ENCODE assay signal across 9 cellular contexts in genomic region chr1:2233468-2233867, GRCh38. TPM values are rescaled to one million over a fixed set of nuclear protein-coding genes. Genes with fewer than 3 reads are reported as not detected.
DNase-seq lines count a peak whose midpoint lies in the region; ATAC-seq and TF ChIP-seq lines count a peak whose summit lies in the region.
"Had no signal": no experiment of that assay in that cellular context is flagged by ENCODE, and none has a peak within 500 bp of the region (broad histone marks: within the 10 kb centered on the region; RNA-seq: fewer than 3 reads in every experiment).

No MANE protein-coding gene starts in this region.

- H4K20me1 ChIP-seq in GM23338 (replicated peaks; ENCODE audit: insufficient read depth): peaks cover 77% of the 10 kb centered on the region

- 0 out of 2 replicates have a peak overlapping the region, but pooled peaks have one; percentile 36 for H3K27ac Mint-ChIP-seq in GM23338
- H3K27ac Mint-ChIP-seq in activated naive CD8-positive, alpha-beta T cell treated with anti-CD3 and anti-CD28 coated beads, Interleukin-2, amount 10 ng/mL, durations not matched to agents 7 days and 5 days: peak overlapping the region; percentile 58

- ATAC-seq in GM23338 (no peak), left ventricle myocardium superior (no peak), HG03175 (IDR thresholded peaks at IDR 0.05; ENCODE audit: unreplicated experiment) (no peak)
- ATAC-seq in activated naive CD8-positive, alpha-beta T cell treated with anti-CD3 and anti-CD28 coated beads, Interleukin-2, amount 10 ng/mL, durations not matched to agents 7 days and 5 days (ENCODE audit: low read depth): no peak

- peaks cover 37% of the 10 kb centered on the region; the same call in 1 of the 2 replicates for H3K4me1 ChIP-seq in GM23338 (ENCODE audit: insufficient read depth)

- no peaks in the 10 kb centered on the region for H3K9me2 ChIP-seq in GM23338 (ENCODE audit: insufficient read depth)

- peaks cover 13% of the 10 kb centered on the region; the same call in 1 of the 2 replicates for H3F3A ChIP-seq in GM23338 (replicated peaks; ENCODE audit: low read depth)

- H3K79me2 ChIP-seq in GM23338 (replicated peaks; ENCODE audit: insufficient read depth): peaks cover 97% of the 10 kb centered on the region

- peak overlapping the region; percentile 10; the same call in 1 of the 3 replicates for H3K4me3 Mint-ChIP-seq in GM23338
- peak overlapping the region; percentile 83 for H3K4me3 Mint-ChIP-seq in activated naive CD8-positive, alpha-beta T cell treated with anti-CD3 and anti-CD28 coated beads, Interleukin-2, amount 10 ng/mL, durations not matched to agents 7 days and 5 days

- peaks cover 10% of the 10 kb centered on the region; the same call in 2 of the 3 replicates for H3K36me3 Mint-ChIP-seq in GM23338 (ENCODE audit: low read depth)
- peaks cover 7% of the 10 kb centered on the region for H3K36me3 Mint-ChIP-seq in activated naive CD8-positive, alpha-beta T cell treated with anti-CD3 and anti-CD28 coated beads, Interleukin-2, amount 10 ng/mL, durations not matched to agents 7 days and 5 days

- H3K36me3 ChIP-seq in GM23338 (ENCODE audit: insufficient read depth): no peaks in the 10 kb centered on the region

- H3K4me2 ChIP-seq in GM23338: no peak overlapping the region

- POLR2A ChIA-PET in activated naive CD8-positive, alpha-beta T cell treated with anti-CD3 and anti-CD28 coated beads, Interleukin-2, amount 10 ng/mL, durations not matched to agents 7 days and 5 days (lab: Charles Lee): interaction anchor here (0.6 to 3.4 kb wide), 13 partner anchors 22 to 1123 kb away, joined by 3 to 29 read pairs (median 5); partner anchors contain the start of genes MORN1 and RER1

- intact Hi-C loops in left ventricle myocardium superior (cut with micrococcal nuclease): no loop called here

- no peak for TF ChIP-seq CTCF in GM23338 (conservative IDR thresholded peaks at IDR 0.05; ENCODE audit: low read depth in 2 of 2)

- no peak overlapping the region for H2AFZ ChIP-seq in GM23338

- H3K27me3 ChIP-seq in GM23338 (ENCODE audit: insufficient read depth): no peaks in the 10 kb centered on the region

- no peak overlapping the region for H3K4me3 ChIP-seq in GM23338
- H3K4me3 ChIP-seq in skeletal muscle cell (ENCODE audit: low read depth, low read length): peak overlapping the region; percentile 14

- peaks cover 58% of the 10 kb centered on the region for H3K4me1 Mint-ChIP-seq in GM23338
- H3K4me1 Mint-ChIP-seq in activated naive CD8-positive, alpha-beta T cell treated with anti-CD3 and anti-CD28 coated beads, Interleukin-2, amount 10 ng/mL, durations not matched to agents 7 days and 5 days: peaks cover 56% of the 10 kb centered on the region

- no peaks in the 10 kb centered on the region; the same call in 2 of the 3 replicates for H3K9me3 Mint-ChIP-seq in GM23338
- H3K9me3 Mint-ChIP-seq in activated naive CD8-positive, alpha-beta T cell treated with anti-CD3 and anti-CD28 coated beads, Interleukin-2, amount 10 ng/mL, durations not matched to agents 7 days and 5 days: no peaks in the 10 kb centered on the region

- H3K27me3 Mint-ChIP-seq in GM23338 (ENCODE audit: insufficient read depth, low read depth, poor library complexity): peaks cover 21% of the 10 kb centered on the region
- H3K27me3 Mint-ChIP-seq in activated naive CD8-positive, alpha-beta T cell treated with anti-CD3 and anti-CD28 coated beads, Interleukin-2, amount 10 ng/mL, durations not matched to agents 7 days and 5 days: no peaks in the 10 kb centered on the region

- DNase-seq in GM23338 (ENCODE audit: low spot score): peak; percentile 24
- no peak for DNase-seq in activated naive CD8-positive, alpha-beta T cell treated with anti-CD3 and anti-CD28 coated beads, Interleukin-2, amount 10 ng/mL, durations not matched to agents 7 days and 5 days
- DNase-seq in left ventricle myocardium superior: peak; percentile 26
- no peak for DNase-seq in skeletal muscle cell (ENCODE audit: low read depth)
- DNase-seq in cerebellar nuclear complex (lab: John Stamatoyannopoulos, UW): no peak
- no peak for DNase-seq in RPMI8226
- no peak for DNase-seq in NCI-H1436 treated with DMSO at 0.1 percent for 48 hours (lab: John Stamatoyannopoulos, UW)
- DNase-seq: NCI-H187 treated with DMSO at 0.1 percent for 48 hours had no signal

- H3K27ac ChIP-seq in GM23338 (ENCODE audit: low read depth): no peak overlapping the region

TF ChIP-seq in GM23338, 12 proteins besides CTCF, POLR2A, EP300 and RAD21:
- no peak for TF ChIP-seq STAT1 (IDR thresholded peaks at IDR 0.05; ENCODE audit: unreplicated experiment)
- no peak for TF ChIP-seq NANOG (IDR thresholded peaks at IDR 0.05; ENCODE audit: borderline replicate concordance)

RNA-seq across cellular contexts. Expression of gene SKI, which starts 5.3 kb away (rescaled TPM):
- total RNA-seq in GM23338 (2014; rRNA removed; shearing (Covaris generic)): 62.8 and 66.8 TPM in 2 replicates
- polyA plus RNA-seq in GM23338 (2016; fragmentation: Nextera tagmentation; extraction: Ambion mirVana): 9.3 and 10.4 TPM in 2 replicates
- total RNA-seq in activated naive CD8-positive, alpha-beta T cell treated with anti-CD3 and anti-CD28 coated beads, Interleukin-2, amount 10 ng/mL, durations not matched to agents 7 days and 5 days: 10 to 100 TPM; 59.3 to 71.6 TPM
- 35.3 TPM for total RNA-seq in left ventricle myocardium superior

RNA-seq across cellular contexts. Expression of gene FAAP20, which starts 38.9 kb away (rescaled TPM):
- 54.3 and 79.1 TPM in 2 replicates for total RNA-seq in GM23338 (2014; rRNA removed; shearing (Covaris generic))
- polyA plus RNA-seq in GM23338 (2016; fragmentation: Nextera tagmentation; extraction: Ambion mirVana): 167 and 173 TPM in 2 replicates
- 10 to 100 TPM; 59.0 to 61.0 TPM for total RNA-seq in activated naive CD8-positive, alpha-beta T cell treated with anti-CD3 and anti-CD28 coated beads, Interleukin-2, amount 10 ng/mL, durations not matched to agents 7 days and 5 days
- 38.4 TPM for total RNA-seq in left ventricle myocardium superior

Comparison
In these comparisons a context has a peak if more than half of its experiments do, and no peak if none do; other contexts are left out.
1. DNase-seq: peak in GM23338 (single experiment) and left ventricle myocardium superior (single experiment); none in activated naive CD8-positive, alpha-beta T cell treated with anti-CD3 and anti-CD28 coated beads, Interleukin-2, amount 10 ng/mL, durations not matched to agents 7 days and 5 days (single experiment), skeletal muscle cell (single experiment), cerebellar nuclear complex (0 of 2), RPMI8226 (single experiment) and NCI-H1436 treated with DMSO at 0.1 percent for 48 hours (single experiment).